Comparison of ENCODE assay signal across 8 cellular contexts in genomic region chr2:86199834-86200177, GRCh38. TPM values are rescaled to one million over a fixed set of nuclear protein-coding genes. Genes with fewer than 3 reads are reported as not detected.
DNase-seq lines count a peak whose midpoint lies in the region; ATAC-seq lines count a peak whose summit lies in the region.

No MANE protein-coding gene starts in this region.

- peak overlapping the region; percentile 92 to 100 for H3K27ac Mint-ChIP-seq in activated naive CD4-positive, alpha-beta T cell treated with anti-CD3 and anti-CD28 coated beads, Interleukin-2, amount 50 U/mL, for 72 hours
- peak overlapping the region; percentile 90 to 99 (median 94) for H3K27ac Mint-ChIP-seq in immature natural killer cell

- H3K4me1 ChIP-seq in stomach smooth muscle (ENCODE audit: control insufficient read depth, insufficient read depth, low read length) = peaks cover 7% of the 10 kb centered on the region

- H3K4me1 Mint-ChIP-seq in immature natural killer cell = peaks cover 43 to 63% of the 10 kb centered on the region in 2 donors

- H3K36me3 ChIP-seq in stomach smooth muscle (ENCODE audit: control insufficient read depth in 2 of 2, insufficient read depth in 2 of 2, low read length in 2 of 2) = no peaks in the 10 kb centered on the region

- peaks cover 19 to 24% of the 10 kb centered on the region in 2 donors for H3K36me3 Mint-ChIP-seq in activated naive CD4-positive, alpha-beta T cell treated with anti-CD3 and anti-CD28 coated beads, Interleukin-2, amount 50 U/mL, for 72 hours
- peaks cover 0 to 4% (median 3%) of the 10 kb centered on the region in 3 donors for H3K36me3 Mint-ChIP-seq in immature natural killer cell

- H3K4me3 ChIP-seq in stomach smooth muscle (ENCODE audit: low read length in 2 of 2) = peak overlapping the region; percentile 96 to 98

- no peaks in the 10 kb centered on the region for H3K27me3 ChIP-seq in stomach smooth muscle (ENCODE audit: control insufficient read depth in 1 of 2, insufficient read depth in 2 of 2, low read length in 2 of 2)

- peaks cover 9 to 13% (median 11%) of the 10 kb centered on the region in 3 donors for H3K27me3 Mint-ChIP-seq in immature natural killer cell (ENCODE audit: low read depth in 3 of 3)

- no peak for ATAC-seq in activated naive CD4-positive, alpha-beta T cell treated with anti-CD3 and anti-CD28 coated beads, Interleukin-2, amount 50 U/mL, for 72 hours
- no peak for ATAC-seq in GM18870 (IDR thresholded peaks at IDR 0.05; ENCODE audit: unreplicated experiment)

- H3K27ac ChIP-seq in stomach smooth muscle (ENCODE audit: low read length) = peak overlapping the region; percentile 78

- H3K9me3 Mint-ChIP-seq in activated naive CD4-positive, alpha-beta T cell treated with anti-CD3 and anti-CD28 coated beads, Interleukin-2, amount 50 U/mL, for 72 hours = no peaks in the 10 kb centered on the region
- no peaks in the 10 kb centered on the region for H3K9me3 Mint-ChIP-seq in immature natural killer cell

- no peaks in the 10 kb centered on the region for H3K9me3 ChIP-seq in stomach smooth muscle (ENCODE audit: control insufficient read depth in 2 of 2, low read length in 2 of 2)

- DNase-seq in SKM-1 treated with dmso at 0.1 percent for 144 hours (lab: John Stamatoyannopoulos, UW; ENCODE audit: unreplicated experiment) (peak; percentile 47), SKM-1 (lab: John Stamatoyannopoulos, UW; ENCODE audit: unreplicated experiment) (no peak), immature natural killer cell (no peak)
- no peak for DNase-seq in activated naive CD4-positive, alpha-beta T cell treated with anti-CD3 and anti-CD28 coated beads, Interleukin-2, amount 50 U/mL, for 72 hours (ENCODE audit: low spot score in 2 of 2)
- no peak for DNase-seq in activated CD4-positive, alpha-beta T cell treated with anti-CD3 and anti-CD28 coated beads for 4 hours
- no peak for DNase-seq in activated CD4-positive, alpha-beta T cell treated with anti-CD3 and anti-CD28 coated beads for 1 hour

- H3K4me3 Mint-ChIP-seq in immature natural killer cell = peak overlapping the region; percentile 94 to 100 (median 99)

- H3K9ac ChIP-seq in stomach smooth muscle (ENCODE audit: low read length in 2 of 2) = peak overlapping the region; percentile 93 to 96

RNA-seq across cellular contexts. Expression of gene MRPL35, which starts 0.5 kb away (rescaled TPM):
- total RNA-seq in activated naive CD4-positive, alpha-beta T cell treated with anti-CD3 and anti-CD28 coated beads, Interleukin-2, amount 50 U/mL, for 72 hours = 10 to 100 TPM; 47.2 to 60.5 TPM
- polyA plus RNA-seq in immature natural killer cell = 10 to 100 TPM; 16.0 to 24.6 (median 16.6) TPM

RNA-seq across cellular contexts. Expression of gene IMMT, which starts 4.5 kb away (rescaled TPM):
- 100 to 1,000 TPM; 177 to 180 TPM for total RNA-seq in activated naive CD4-positive, alpha-beta T cell treated with anti-CD3 and anti-CD28 coated beads, Interleukin-2, amount 50 U/mL, for 72 hours
- polyA plus RNA-seq in immature natural killer cell = 10 to 100 TPM; 37.5 to 70.9 (median 49.7) TPM
